Comparison of ENCODE assay signal across 8 cellular contexts in genomic region chr1:156740679-156741612, GRCh38. TPM values are rescaled to one million over a fixed set of nuclear protein-coding genes. Genes with fewer than 3 reads are reported as not detected.
DNase-seq lines count a peak whose midpoint lies in the region; ATAC-seq and TF ChIP-seq lines count a peak whose summit lies in the region.

TSS of gene MRPL24 (minus strand) at chr1:156741088. CDS start at chr1:156738704, 2,384 bp downstream.

- H3K36me3 ChIP-seq in prostate gland, result peaks cover 4 to 20% of the 10 kb centered on the region in 2 donors
- H3K36me3 ChIP-seq in urinary bladder (ENCODE audit: insufficient read depth), result no peaks in the 10 kb centered on the region

- no peak for TF ChIP-seq POLR2A in prostate gland (IDR thresholded peaks at IDR 0.05)

- 1% methylated on average over 42 of the region's 42 CpGs for WGBS in prostate gland
- WGBS in urinary bladder, result 1% methylated on average over 42 of the region's 42 CpGs

- ATAC-seq in GM18499 (IDR thresholded peaks at IDR 0.05; ENCODE audit: insufficient read depth, unreplicated experiment) (peak; percentile 71), HG02943 (IDR thresholded peaks at IDR 0.05; ENCODE audit: low read depth, unreplicated experiment) (peak; percentile 80), left ventricle myocardium superior (peak; percentile 92)

- H3K4me1 ChIP-seq in prostate gland (replicated peaks) (peaks cover 4% of the 10 kb centered on the region), urinary bladder (ENCODE audit: insufficient read depth) (no peaks in the 10 kb centered on the region)

- H3K27me3 ChIP-seq in prostate gland (replicated peaks; ENCODE audit: insufficient read depth), result no peaks in the 10 kb centered on the region

- H3K27ac ChIP-seq in prostate gland, result peak within 1 kb of the TSS; percentile 76 to 81
- peak within 1 kb of the TSS; percentile 46 for H3K27ac ChIP-seq in urinary bladder (ENCODE audit: low read depth)

- no peaks in the 10 kb centered on the region for H3K9me3 ChIP-seq in prostate gland

- H3K4me3 ChIP-seq in prostate gland (peak within 1 kb of the TSS; percentile 44 to 47), urinary bladder (ENCODE audit: low read depth, low read length) (peak within 1 kb of the TSS; percentile 58)

- no peak for TF ChIP-seq CTCF in prostate gland (IDR thresholded peaks at IDR 0.05)

- DNase-seq in NCI-H187 treated with DMSO at 0.1 percent for 48 hours (lab: John Stamatoyannopoulos, UW) (peak; percentile 100), anterior cingulate cortex (lab: John Stamatoyannopoulos, UW) (peak; percentile 85 to 100 (median 98)), left ventricle myocardium superior (peak; percentile 97), prostate gland (ENCODE audit: low spot score) (peak; percentile 99)

- intact Hi-C loops in T-helper 2 cell treated with Interferon-gamma antibody and Interleukin-4, amounts not matched to agents 100 ng/mL and 5 ng/mL, for 36 hours (cut with micrococcal nuclease), result loop anchor here (1.0 to 10.0 kb wide), 5 partner anchors 10 to 686 kb away; partner anchors contain the start of genes HDGF, ISG20L2, LAMTOR2 and METTL25B
- intact Hi-C loops in left ventricle myocardium superior (cut with micrococcal nuclease) (no loop called here), prostate gland (cut with DNase I) (no loop called here)

RNA-seq across cellular contexts. Expression of gene MRPL24, which starts in this region (rescaled TPM):
- total RNA-seq in T-helper 2 cell treated with Interferon-gamma antibody and Interleukin-4, amounts not matched to agents 100 ng/mL and 5 ng/mL, for 36 hours, result 71.9 and 75.7 TPM in 2 replicates
- 96.1 TPM for total RNA-seq in left ventricle myocardium superior
- 10 to 100 TPM; 55.0 to 67.1 TPM for total RNA-seq in prostate gland
- 25.8 TPM for total RNA-seq in urinary bladder
- 115 TPM for polyA plus RNA-seq in urinary bladder

Comparison
In these comparisons a context has a peak if more than half of its experiments do, and no peak if none do; other contexts are left out.
1. Peak in every context shown above with its lines: DNase-seq, ATAC-seq, H3K4me3 ChIP-seq and H3K27ac ChIP-seq.